ENCODE assay signal across 8 cellular contexts in genomic region chr2:54103454-54104314, GRCh38. TPM values are rescaled to one million over a fixed set of nuclear protein-coding genes. Genes with fewer than 3 reads are reported as not detected.
DNase-seq lines count a peak whose midpoint lies in the region; ATAC-seq, FAIRE-seq and TF ChIP-seq lines count a peak whose summit lies in the region.

No MANE protein-coding gene starts in this region.

- H3K27ac ChIP-seq in CD4-positive, CD25-positive, alpha-beta regulatory T cell (ENCODE audit: insufficient read depth, low read length, poor library complexity, severe bottlenecking) = no peak overlapping the region
- no peak overlapping the region for H3K27ac ChIP-seq in trophoblast cell (ENCODE audit: low read depth, low read length)

- H3K9me3 ChIP-seq in CD4-positive, CD25-positive, alpha-beta regulatory T cell (ENCODE audit: control insufficient read depth in 2 of 2, low read length in 2 of 2) = no peaks in the 10 kb centered on the region
- H3K9me3 ChIP-seq in trophoblast cell (ENCODE audit: insufficient read depth, low read depth, low read length) = no peaks in the 10 kb centered on the region

- no peak overlapping the region for H2BK5ac ChIP-seq in trophoblast cell (ENCODE audit: low read depth, low read length, poor library complexity)

- no peak overlapping the region for H4K8ac ChIP-seq in trophoblast cell (ENCODE audit: low read depth, low read length)

- peak overlapping the region in 2 of 3 donors; percentile 34 to 90 for H3K27ac Mint-ChIP-seq in CD4-positive, CD25-positive, alpha-beta regulatory T cell
- no peak overlapping the region for H3K27ac Mint-ChIP-seq in T-helper 2 cell treated with Interferon-gamma antibody and Interleukin-4, amounts not matched to agents 5 μg/mL and 100 μg/mL, for 36 hours
- no peak overlapping the region for H3K27ac Mint-ChIP-seq in glutamatergic neuron (ENCODE audit: unreplicated experiment)

- TF ChIP-seq POLR2A in erythroblast (IDR thresholded peaks at IDR 0.05; ENCODE audit: low read length) (no peak), GM12891 (IDR thresholded peaks at IDR 0.05; ENCODE audit: low read depth, low read length) (no peak)

- no peaks in the 10 kb centered on the region for H3K36me3 ChIP-seq in CD4-positive, CD25-positive, alpha-beta regulatory T cell (ENCODE audit: control insufficient read depth, insufficient read depth, low read length)
- no peaks in the 10 kb centered on the region for H3K36me3 ChIP-seq in trophoblast cell (ENCODE audit: control insufficient read depth in 1 of 2, insufficient read depth in 2 of 2, low read length in 2 of 2)

- H3K4me3 ChIP-seq in CD4-positive, CD25-positive, alpha-beta regulatory T cell (ENCODE audit: low read depth, low read length) = no peak overlapping the region
- no peak overlapping the region for H3K4me3 ChIP-seq in trophoblast cell (ENCODE audit: low read depth, low read length)

- peak; percentile 86 to 91 for ATAC-seq in CD4-positive, CD25-positive, alpha-beta regulatory T cell (ENCODE audit: low read depth in 2 of 2)
- peak; percentile 46 for ATAC-seq in HG03575 (IDR thresholded peaks at IDR 0.05; ENCODE audit: extremely low read depth, insufficient number of reproducible peaks, low FRiP score, unreplicated experiment)

- no peak overlapping the region for H3K4ac ChIP-seq in trophoblast cell (ENCODE audit: low read depth, low read length)

- H2BK12ac ChIP-seq in trophoblast cell (ENCODE audit: low read length) = no peak overlapping the region

- H3K4me3 Mint-ChIP-seq in CD4-positive, CD25-positive, alpha-beta regulatory T cell = no peak overlapping the region
- H3K4me3 Mint-ChIP-seq in T-helper 2 cell treated with Interferon-gamma antibody and Interleukin-4, amounts not matched to agents 5 μg/mL and 100 μg/mL, for 36 hours = no peak overlapping the region
- no peak overlapping the region for H3K4me3 Mint-ChIP-seq in glutamatergic neuron (ENCODE audit: unreplicated experiment)

- no peak overlapping the region for H4K12ac ChIP-seq in trophoblast cell (ENCODE audit: low read depth, low read length)

- H2AK5ac ChIP-seq in trophoblast cell (ENCODE audit: low read length) = no peak overlapping the region

- no peak overlapping the region for H3K14ac ChIP-seq in trophoblast cell (ENCODE audit: low read length)

- H3K4me2 ChIP-seq in trophoblast cell (ENCODE audit: low read length) = no peak overlapping the region

- H3K4me1 Mint-ChIP-seq in CD4-positive, CD25-positive, alpha-beta regulatory T cell = peaks cover 16 to 23% (median 18%) of the 10 kb centered on the region in 4 donors
- peaks cover 14% of the 10 kb centered on the region for H3K4me1 Mint-ChIP-seq in T-helper 2 cell treated with Interferon-gamma antibody and Interleukin-4, amounts not matched to agents 5 μg/mL and 100 μg/mL, for 36 hours (ENCODE audit: low read depth)
- H3K4me1 Mint-ChIP-seq in glutamatergic neuron (ENCODE audit: low read depth, unreplicated experiment) = peaks cover 10% of the 10 kb centered on the region

- H3K23ac ChIP-seq in trophoblast cell (ENCODE audit: low read length) = no peak overlapping the region

- H3K9me3 Mint-ChIP-seq in CD4-positive, CD25-positive, alpha-beta regulatory T cell = no peaks in the 10 kb centered on the region
- H3K9me3 Mint-ChIP-seq in T-helper 2 cell treated with Interferon-gamma antibody and Interleukin-4, amounts not matched to agents 5 μg/mL and 100 μg/mL, for 36 hours = no peaks in the 10 kb centered on the region
- H3K9me3 Mint-ChIP-seq in glutamatergic neuron (ENCODE audit: unreplicated experiment) = no peaks in the 10 kb centered on the region

- H3K79me2 ChIP-seq in trophoblast cell (ENCODE audit: control insufficient read depth, insufficient read depth, low read length, poor library complexity) = no peaks in the 10 kb centered on the region

- H3K79me1 ChIP-seq in trophoblast cell (ENCODE audit: low read length) = no peaks in the 10 kb centered on the region

- H3K36me3 Mint-ChIP-seq in CD4-positive, CD25-positive, alpha-beta regulatory T cell = no peaks in the 10 kb centered on the region
- no peaks in the 10 kb centered on the region for H3K36me3 Mint-ChIP-seq in T-helper 2 cell treated with Interferon-gamma antibody and Interleukin-4, amounts not matched to agents 5 μg/mL and 100 μg/mL, for 36 hours (ENCODE audit: low read depth)
- H3K36me3 Mint-ChIP-seq in glutamatergic neuron (ENCODE audit: unreplicated experiment) = no peaks in the 10 kb centered on the region

- H3K4me1 ChIP-seq in CD4-positive, CD25-positive, alpha-beta regulatory T cell (ENCODE audit: control insufficient read depth, insufficient read depth, low read length, poor library complexity, severe bottlenecking) = peaks cover 12% of the 10 kb centered on the region
- H3K4me1 ChIP-seq in trophoblast cell (ENCODE audit: control insufficient read depth in 1 of 2, insufficient read depth in 2 of 2, low read length in 2 of 2) = peaks cover 0 to 2% of the 10 kb centered on the region in 2 experiments

- FAIRE-seq in GM19239 (lab: Jason Lieb, UNC) (peak; percentile 26), GM12891 (lab: Jason Lieb, UNC) (no peak)

- no CpG with 5 or more reads among the region's 3 CpGs for WGBS in trophoblast cell (ENCODE audit: extremely low coverage, insufficient coverage, insufficient read length)

- H3K9ac ChIP-seq in trophoblast cell (ENCODE audit: low read length) = no peak overlapping the region

- TF ChIP-seq CTCF in glutamatergic neuron (IDR thresholded peaks at IDR 0.05; ENCODE audit: partially characterized antibody, unreplicated experiment) = no peak

- no peak overlapping the region for H3K18ac ChIP-seq in trophoblast cell (ENCODE audit: low read length)

- DNase-seq in CD4-positive, CD25-positive, alpha-beta regulatory T cell = peak in 2 of 3 donors; percentile 17 to 73
- DNase-seq in GM19239 (ENCODE audit: insufficient read length, low spot score) = no peak
- DNase-seq in T-helper 2 cell treated with Interferon-gamma antibody and Interleukin-4, amounts not matched to agents 5 μg/mL and 100 μg/mL, for 36 hours (ENCODE audit: low spot score) = peak; percentile 11
- peak; percentile 59 to 68 for DNase-seq in erythroblast (lab: John Stamatoyannopoulos, UW)
- peak; percentile 36 for DNase-seq in trophoblast cell
- DNase-seq in glutamatergic neuron = no peak
- no peak for DNase-seq in GM12891 (ENCODE audit: insufficient read length, low spot score)

- H3K27me3 Mint-ChIP-seq in CD4-positive, CD25-positive, alpha-beta regulatory T cell = no peaks in the 10 kb centered on the region
- H3K27me3 Mint-ChIP-seq in T-helper 2 cell treated with Interferon-gamma antibody and Interleukin-4, amounts not matched to agents 5 μg/mL and 100 μg/mL, for 36 hours (ENCODE audit: low read depth) = peaks cover 16% of the 10 kb centered on the region
- H3K27me3 Mint-ChIP-seq in glutamatergic neuron (ENCODE audit: unreplicated experiment) = no peaks in the 10 kb centered on the region

- H2BK120ac ChIP-seq in trophoblast cell (ENCODE audit: insufficient read depth, low read length, poor library complexity) = no peak overlapping the region

- no peaks in the 10 kb centered on the region for H3K27me3 ChIP-seq in CD4-positive, CD25-positive, alpha-beta regulatory T cell (ENCODE audit: control insufficient read depth, insufficient read depth, low read length)
- no peaks in the 10 kb centered on the region for H3K27me3 ChIP-seq in trophoblast cell (ENCODE audit: insufficient read depth, low read length)

- H2AFZ ChIP-seq in trophoblast cell (ENCODE audit: insufficient read depth, low read length, poor library complexity) = no peak overlapping the region

- H4K91ac ChIP-seq in trophoblast cell (ENCODE audit: low read depth, low read length) = no peak overlapping the region

TF ChIP-seq in GM12891, 5 proteins besides CTCF, POLR2A, EP300 and RAD21:
- TF ChIP-seq POLR2AphosphoS5 (IDR thresholded peaks at IDR 0.05; ENCODE audit: low read depth, low read length) (no peak), POU2F2 (IDR thresholded peaks at IDR 0.05; ENCODE audit: low read depth, low read length) (no peak), PAX5 (IDR thresholded peaks at IDR 0.05; ENCODE audit: insufficient read depth, low read length, severe bottlenecking) (no peak), SPI1 (IDR thresholded peaks at IDR 0.05; ENCODE audit: low read depth, low read length) (no peak), TAF1 (IDR thresholded peaks at IDR 0.05; ENCODE audit: low read depth, low read length) (no peak)

RNA-seq across cellular contexts. Expression of gene ACYP2, which starts 11.7 kb away (rescaled TPM):
- total RNA-seq in CD4-positive, CD25-positive, alpha-beta regulatory T cell = 10.6 TPM
- 10 to 100 TPM; 12.7 to 17.3 (median 13.6) TPM for polyA plus RNA-seq in CD4-positive, CD25-positive, alpha-beta regulatory T cell
- 5.2 and 5.8 TPM in 2 replicates for polyA plus RNA-seq in trophoblast cell (2013)
- 8.4 TPM for total RNA-seq in glutamatergic neuron (ENCODE audit: unreplicated experiment)
- 10.7 TPM for polyA plus RNA-seq in GM12891 (2012; ENCODE audit: low read depth, missing spikeins)

Comparison
In these comparisons a context has a peak if more than half of its experiments do, and no peak if none do; other contexts are left out.
1. DNase-seq: peak in CD4-positive, CD25-positive, alpha-beta regulatory T cell (2 of 3), T-helper 2 cell treated with Interferon-gamma antibody and Interleukin-4, amounts not matched to agents 5 μg/mL and 100 μg/mL, for 36 hours (single experiment), erythroblast (2 of 2) and trophoblast cell (2 of 2); none in GM19239 (single experiment), glutamatergic neuron (single experiment) and GM12891 (single experiment).
2. H3K27ac Mint-ChIP-seq: peak in CD4-positive, CD25-positive, alpha-beta regulatory T cell (2 of 3); none in T-helper 2 cell treated with Interferon-gamma antibody and Interleukin-4, amounts not matched to agents 5 μg/mL and 100 μg/mL, for 36 hours (single experiment) and glutamatergic neuron (single experiment).